ENCODE assay signal across 23 cellular contexts in genomic region chr2:238267341-238267710, GRCh38. TPM values are rescaled to one million over a fixed set of nuclear protein-coding genes. Genes with fewer than 3 reads are reported as not detected.
A peak's percentile ranks its signal among the peaks of the same experiment; 100 is the strongest.
DNase-seq lines count a peak whose midpoint lies in the region; ATAC-seq and TF ChIP-seq lines count a peak whose summit lies in the region.
"Had no signal": no experiment of that assay in that cellular context is flagged by ENCODE, and none has a peak within 500 bp of the region (broad histone marks: within the 10 kb centered on the region; RNA-seq: fewer than 3 reads in every experiment).

No MANE protein-coding gene starts in this region.

- no peaks in the 10 kb centered on the region for H3K9me3 ChIP-seq in left ventricle myocardium inferior (replicated peaks)
- H3K9me3 ChIP-seq: heart right ventricle, right atrium auricular region, thoracic aorta had no signal

- no peak overlapping the region for H3K4me3 Mint-ChIP-seq in type B pancreatic cell
- H3K4me3 Mint-ChIP-seq: CD4-positive, alpha-beta memory T cell; immature natural killer cell had no signal

- H3K27me3 Mint-ChIP-seq in type B pancreatic cell, result no peaks in the 10 kb centered on the region
- H3K27me3 Mint-ChIP-seq: CD4-positive, alpha-beta memory T cell had no signal

- TF ChIP-seq CTCF in left ventricle myocardium inferior (IDR thresholded peaks at IDR 0.05; ENCODE audit: borderline replicate concordance) (no peak), epithelial cell of esophagus (IDR thresholded peaks at IDR 0.05; ENCODE audit: insufficient read depth, low read depth, low read length, missing control alignments) (no peak), type B pancreatic cell (conservative IDR thresholded peaks at IDR 0.05) (no peak)

- H3K4me1 ChIP-seq in left ventricle myocardium inferior, result peaks cover 25% of the 10 kb centered on the region

- peak overlapping the region; percentile 13 for H3K27ac Mint-ChIP-seq in type B pancreatic cell
- H3K27ac Mint-ChIP-seq: CD4-positive, alpha-beta memory T cell had no signal

- ATAC-seq in Right ventricle myocardium inferior (no peak), HG03045 (IDR thresholded peaks at IDR 0.05; ENCODE audit: unreplicated experiment) (no peak)
- ATAC-seq: activated CD4-positive, CD25-positive, alpha-beta regulatory T cell treated with anti-CD3 and anti-CD28 coated beads, Interleukin-2, amount 50 U/mL, for 24 hours; heart right ventricle had no signal

- no peak overlapping the region for H3K4me3 ChIP-seq in left ventricle myocardium inferior
- H3K4me3 ChIP-seq in epithelial cell of esophagus (ENCODE audit: low read length), result no peak overlapping the region
- H3K4me3 ChIP-seq: heart right ventricle, lung, right atrium auricular region, SK-N-MC, thoracic aorta had no signal

- DNase-seq in Right ventricle myocardium inferior (ENCODE audit: missing footprints) (peak; percentile 11), left ventricle myocardium inferior (no peak), NCI-H226 (peak; percentile 37), epithelial cell of esophagus (ENCODE audit: low read depth) (peak; percentile 93), type B pancreatic cell (ENCODE audit: extremely low spot score, unreplicated experiment) (no peak), NCI-H1436 (lab: John Stamatoyannopoulos, UW) (no peak), OCI-M1 (lab: John Stamatoyannopoulos, UW) (no peak)
- DNase-seq: activated gamma-delta T cell; CD4-positive, alpha-beta memory T cell; DMS79; effector CD8-positive, alpha-beta T cell; immature natural killer cell; NCI-H1105 treated with DMSO at 0.1 percent for 48 hours; NCI-H2171 treated with DMSO at 0.1 percent for 48 hours; occipital lobe; stimulated activated CD4-positive, alpha-beta T cell treated with anti-CD3 and anti-CD28 coated beads, Interleukin-15, amount 100 ng/mL, for 24 hours had no signal

- peaks cover 53% of the 10 kb centered on the region for H3K36me3 ChIP-seq in left ventricle myocardium inferior

- H3K9me3 Mint-ChIP-seq in type B pancreatic cell, result no peaks in the 10 kb centered on the region
- H3K9me3 Mint-ChIP-seq: CD4-positive, alpha-beta memory T cell; immature natural killer cell had no signal

- H3K27me3 ChIP-seq in left ventricle myocardium inferior (ENCODE audit: low read depth), result no peaks in the 10 kb centered on the region
- H3K27me3 ChIP-seq: heart right ventricle, right atrium auricular region had no signal

- no peak overlapping the region for H3K27ac ChIP-seq in left ventricle myocardium inferior (replicated peaks)
- H3K27ac ChIP-seq: heart right ventricle, right atrium auricular region, SK-N-MC, thoracic aorta had no signal

- peaks cover 8% of the 10 kb centered on the region for H3K36me3 Mint-ChIP-seq in type B pancreatic cell

- H3K4me1 Mint-ChIP-seq in type B pancreatic cell (ENCODE audit: unreplicated experiment), result peaks cover 17% of the 10 kb centered on the region

- intact Hi-C loops in Right ventricle myocardium inferior (cut with DNase I), result loop anchor here (10.0 kb wide), 2 partner anchors 103 to 593 kb away; no protein-coding TSS in a partner anchor
- intact Hi-C loops in left ventricle myocardium inferior (cut with micrococcal nuclease), result no loop called here

RNA-seq across cellular contexts. Expression of gene PER2, which starts 21.1 kb away (rescaled TPM):
- total RNA-seq in Right ventricle myocardium inferior (4.7 TPM), left ventricle myocardium inferior (3.4 TPM), type B pancreatic cell (ENCODE audit: low replicate concordance) (14.0 and 15.5 TPM in 2 replicates)

RNA-seq across cellular contexts. Expression of gene HES6, which starts 27.5 kb away (rescaled TPM):
- total RNA-seq in Right ventricle myocardium inferior (4.3 TPM), left ventricle myocardium inferior (2.7 TPM), type B pancreatic cell (ENCODE audit: low replicate concordance) (12.0 and 24.4 TPM in 2 replicates)

RNA-seq across cellular contexts. Expression of gene TRAF3IP1, which starts 53.0 kb away (rescaled TPM):
- total RNA-seq in Right ventricle myocardium inferior, result 11.2 TPM
- total RNA-seq in left ventricle myocardium inferior, result 14.6 TPM
- total RNA-seq in type B pancreatic cell (ENCODE audit: low replicate concordance), result 20.9 and 21.0 TPM in 2 replicates

Comparison
In these comparisons a context has a peak if more than half of its experiments do, and no peak if none do; other contexts are left out.
1. DNase-seq: peak in Right ventricle myocardium inferior (single experiment), NCI-H226 (single experiment) and epithelial cell of esophagus (single experiment); none in left ventricle myocardium inferior (single experiment), type B pancreatic cell (single experiment), NCI-H1436 (single experiment) and OCI-M1 (single experiment).